8 cellular contexts compared by ENCODE assay signal in the genomic region with DNA sequence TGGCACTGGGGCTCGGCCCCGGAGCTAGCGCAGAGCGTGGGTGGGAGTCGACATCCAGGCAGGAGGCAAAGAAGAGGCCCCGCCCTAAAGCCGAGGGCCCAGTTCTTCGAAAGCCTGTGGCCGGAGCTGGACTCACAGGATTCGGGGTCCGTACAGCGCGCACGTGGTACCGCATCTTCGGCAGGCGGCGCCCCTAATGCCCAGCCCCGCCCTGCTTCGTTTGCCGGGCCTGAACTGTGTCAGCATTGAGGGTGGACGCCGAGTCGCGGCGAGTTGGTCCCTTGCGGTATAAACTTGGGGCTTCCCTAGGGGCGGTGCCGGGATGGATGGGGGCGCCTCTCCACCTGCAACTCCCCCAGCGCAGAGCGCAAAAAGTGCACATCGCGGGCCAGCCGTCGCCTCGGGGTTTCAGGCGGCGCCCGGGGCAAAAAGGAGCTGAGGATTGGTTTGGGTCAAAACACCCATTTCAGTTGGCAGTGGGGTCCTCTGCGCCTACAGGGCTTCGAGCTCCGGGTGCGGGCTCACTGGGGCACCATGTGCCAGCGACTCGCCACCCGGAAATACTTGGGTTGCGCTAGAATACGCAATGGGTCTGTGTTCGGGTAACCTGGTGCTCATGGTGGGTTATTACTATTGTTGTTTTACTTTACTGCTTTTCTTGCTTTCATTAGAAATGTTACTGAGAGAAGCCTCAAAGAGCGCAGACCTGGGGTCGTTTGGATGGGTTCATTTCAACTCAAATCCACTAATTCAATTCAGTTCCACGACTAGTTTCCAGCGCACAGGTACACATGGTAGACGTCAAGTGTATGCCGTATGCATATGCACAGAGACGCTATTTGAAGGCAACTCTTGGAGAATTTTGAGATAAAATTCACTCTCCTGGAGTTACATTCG. TPM values are rescaled to one million over a fixed set of nuclear protein-coding genes. Genes with fewer than 3 reads are reported as not detected.
A peak's percentile ranks its signal among the peaks of the same experiment; 100 is the strongest.
DNase-seq lines count a peak whose midpoint lies in the region; ATAC-seq and TF ChIP-seq lines count a peak whose summit lies in the region.

No MANE protein-coding gene starts in this region.

- H3K27me3 ChIP-seq in SK-N-SH (ENCODE audit: insufficient read depth) (peaks cover 88% of the 10 kb centered on the region), skeletal muscle satellite cell (ENCODE audit: control insufficient read depth, insufficient read depth, low read length) (peaks cover 96% of the 10 kb centered on the region)

- H3K4me2 ChIP-seq in SK-N-SH (peak overlapping the region; percentile 86), skeletal muscle satellite cell (ENCODE audit: low read length) (peak overlapping the region; percentile 93)

- in situ Hi-C loops in G401 (cut with HindIII; ENCODE audit: low sequenced_read_pairs), result no loop called here

- peaks cover 5% of the 10 kb centered on the region for H3K36me3 Mint-ChIP-seq in glutamatergic neuron (ENCODE audit: unreplicated experiment)

- H2AFZ ChIP-seq in SK-N-SH (ENCODE audit: low read depth), result peak overlapping the region; percentile 85; the same call in 1 of the 2 replicates

- H3K27ac ChIP-seq in SK-N-SH (ENCODE audit: low read depth in 2 of 2, low read length in 1 of 2), result no peak overlapping the region

- H4K20me1 ChIP-seq in SK-N-SH (ENCODE audit: insufficient read depth), result no peaks in the 10 kb centered on the region

- H3K27ac Mint-ChIP-seq in glutamatergic neuron (ENCODE audit: unreplicated experiment), result peak overlapping the region; percentile 29

- no peaks in the 10 kb centered on the region for H3K36me3 ChIP-seq in SK-N-SH (replicated peaks in 1 of 2; ENCODE audit: control insufficient read depth in 1 of 2, insufficient read depth in 2 of 2, low read length in 1 of 2)
- H3K36me3 ChIP-seq in skeletal muscle satellite cell (ENCODE audit: insufficient read depth, low read length), result no peaks in the 10 kb centered on the region

- H3K4me3 ChIP-seq in SK-N-SH (ENCODE audit: low read depth in 2 of 2, low read length in 1 of 2), result peak overlapping the region in 1 of 2 experiments; percentile 63; a peak in 3 of 4 replicates
- H3K4me3 ChIP-seq in skeletal muscle satellite cell (ENCODE audit: low read length), result peak overlapping the region; percentile 69

- TF ChIP-seq CTCF in SK-N-SH (IDR thresholded peaks at IDR 0.05) (no peak), glutamatergic neuron (IDR thresholded peaks at IDR 0.05; ENCODE audit: partially characterized antibody, unreplicated experiment) (no peak)

- no peaks in the 10 kb centered on the region for H3K9me3 ChIP-seq in SK-N-SH
- no peaks in the 10 kb centered on the region for H3K9me3 ChIP-seq in skeletal muscle satellite cell (replicated peaks; ENCODE audit: low read length)

- CTCF ChIA-PET in SK-N-SH (lab: Yijun Ruan, JAX), result interaction anchor here (1.1 to 4.0 kb wide), 3 partner anchors 12 to 165 kb away, joined by 3 to 11 read pairs (median 3); no protein-coding TSS in a partner anchor

- H3K79me2 ChIP-seq in SK-N-SH (ENCODE audit: insufficient read depth), result no peaks in the 10 kb centered on the region

- H3K4me3 Mint-ChIP-seq in glutamatergic neuron (ENCODE audit: unreplicated experiment), result peak overlapping the region; percentile 86

- H3K4me1 ChIP-seq in SK-N-SH (ENCODE audit: control insufficient read depth in 1 of 2, insufficient read depth in 2 of 2, low read depth in 1 of 2, low read length in 1 of 2) (peaks cover 3 to 11% of the 10 kb centered on the region in 2 experiments; a peak in 1 of 4 replicates), skeletal muscle satellite cell (ENCODE audit: control insufficient read depth, insufficient read depth, low read length) (peaks cover 19% of the 10 kb centered on the region)

- no peaks in the 10 kb centered on the region for H3F3A ChIP-seq in SK-N-SH (replicated peaks; ENCODE audit: insufficient read depth)

- no peak for TF ChIP-seq EP300 in SK-N-SH (IDR thresholded peaks at IDR 0.05; ENCODE audit: borderline replicate concordance in 1 of 2, low read depth in 1 of 2, low read length in 1 of 2)

- peak; percentile 19 for ATAC-seq in GM18511 (IDR thresholded peaks at IDR 0.05; ENCODE audit: unreplicated experiment)
- ATAC-seq in GM18870 (IDR thresholded peaks at IDR 0.05; ENCODE audit: unreplicated experiment), result no peak

- no peaks in the 10 kb centered on the region for H3K9me2 ChIP-seq in SK-N-SH

- DNase-seq in SK-N-SH, result peak; percentile 65
- peak; percentile 48 for DNase-seq in glutamatergic neuron
- DNase-seq in NCI-H524 treated with DMSO at 0.1 percent for 48 hours (lab: John Stamatoyannopoulos, UW), result no peak
- no peak for DNase-seq in G401 (ENCODE audit: low spot score)
- DNase-seq in HT-29 (ENCODE audit: low spot score), result no peak

- POLR2A ChIA-PET in SK-N-SH (lab: Yijun Ruan, JAX), result no interaction called here

- peaks cover 12% of the 10 kb centered on the region for H3K9me3 Mint-ChIP-seq in glutamatergic neuron (ENCODE audit: unreplicated experiment)

- WGBS in SK-N-SH (ENCODE audit: low lambda C conversion rate), result 34% methylated on average over 25 of the region's 58 CpGs

- H3K9ac ChIP-seq in SK-N-SH (no peak overlapping the region), skeletal muscle satellite cell (ENCODE audit: low read depth, low read length) (no peak overlapping the region)

- H3K27me3 Mint-ChIP-seq in glutamatergic neuron (ENCODE audit: unreplicated experiment), result peaks cover 19% of the 10 kb centered on the region

- H3K4me1 Mint-ChIP-seq in glutamatergic neuron (ENCODE audit: low read depth, unreplicated experiment), result peaks cover 15% of the 10 kb centered on the region

- TF ChIP-seq RAD21 in SK-N-SH (IDR thresholded peaks at IDR 0.05; ENCODE audit: low read length), result no peak

TF ChIP-seq in SK-N-SH, 30 proteins besides CTCF, POLR2A, EP300 and RAD21:
- no peak for TF ChIP-seq GABPA (IDR thresholded peaks at IDR 0.05; ENCODE audit: low read depth)

RNA-seq across cellular contexts. Expression of gene PAX5, which starts 3.9 kb away (rescaled TPM):
- 0.05 and 0.15 TPM in 2 replicates for polyA plus RNA-seq in SK-N-SH (2012; rRNA removed)
- polyA plus RNA-seq in SK-N-SH (2012; cell fraction: cytosol; rRNA removed), result 0.04 and 0.22 TPM in 2 replicates
- polyA plus RNA-seq in SK-N-SH (2012; cell fraction: nucleus; rRNA removed), result 0.05 and 0.10 TPM in 2 replicates
- 24.3 TPM for total RNA-seq in glutamatergic neuron (ENCODE audit: unreplicated experiment)
- not detected in 2 replicates for total RNA-seq in skeletal muscle satellite cell (2012; rRNA removed)
- total RNA-seq in G401 (2014; rRNA removed; shearing (Covaris generic)), result not detected in 2 replicates
- not detected in 2 replicates for total RNA-seq in HT-29 (2014; rRNA removed; shearing (Covaris generic))

Comparison
In these comparisons a context has a peak if more than half of its experiments do, and no peak if none do; other contexts are left out.
1. DNase-seq: peak in SK-N-SH (single experiment) and glutamatergic neuron (single experiment); none in NCI-H524 treated with DMSO at 0.1 percent for 48 hours (single experiment), G401 (single experiment) and HT-29 (single experiment).
2. RNA of gene PAX5, which starts 3.9 kb away (total RNA-seq): 24.3 TPM in glutamatergic neuron (single experiment); not detected in G401 and not detected in HT-29; every median in the first group is over 10 times any median in the second.